ENCODE assay signal across 8 cellular contexts in genomic region chr10:52818019-52818418, GRCh38. TPM values are rescaled to one million over a fixed set of nuclear protein-coding genes. Genes with fewer than 3 reads are reported as not detected.
DNase-seq lines count a peak whose midpoint lies in the region; ATAC-seq and TF ChIP-seq lines count a peak whose summit lies in the region.

No MANE protein-coding gene starts in this region.

- no peak overlapping the region for H2BK5ac ChIP-seq in neuronal stem cell (ENCODE audit: low read length)

- no peaks in the 10 kb centered on the region for H3K27me3 ChIP-seq in neuronal stem cell (ENCODE audit: control insufficient read depth in 3 of 3, insufficient read depth in 3 of 3, low read depth in 1 of 3, low read length in 3 of 3)
- H3K27me3 ChIP-seq in testis, result no peaks in the 10 kb centered on the region

- H3K79me1 ChIP-seq in neuronal stem cell (ENCODE audit: low read depth, low read length), result no peaks in the 10 kb centered on the region

- intact Hi-C loops in testis (cut with DNase I; ENCODE audit: low total_unique reads), result no loop called here

- DNase-seq in DMS153 (lab: John Stamatoyannopoulos, UW) (peak; percentile 32), NCI-H460 (ENCODE audit: extremely low read depth, low read depth) (peak; percentile 43), dermis microvascular lymphatic vessel endothelial cell (ENCODE audit: low read depth in 2 of 2) (peak; percentile 12 to 43), neuronal stem cell (ENCODE audit: low spot score) (peak; percentile 46), testis (no peak), KG1 (lab: John Stamatoyannopoulos, UW) (no peak)

- no peak overlapping the region for H3K4me2 ChIP-seq in neuronal stem cell (ENCODE audit: insufficient read depth, low read length, poor library complexity, severe bottlenecking)

- no peak overlapping the region for H3K9ac ChIP-seq in neuronal stem cell (ENCODE audit: low read depth, low read length, poor library complexity)

- WGBS in neuronal stem cell (ENCODE audit: extremely low coverage in 2 of 2, insufficient read length in 2 of 2, insufficient replicate concordance in 1 of 2), 2 donors, result no CpG with 5 or more reads among the region's 3 CpGs
- 48 to 54% methylated on average over 3 of the region's 3 CpGs for WGBS in testis, 2 donors

- H3K18ac ChIP-seq in neuronal stem cell (ENCODE audit: low read length), result no peak overlapping the region

- no peak overlapping the region for H2BK15ac ChIP-seq in neuronal stem cell (ENCODE audit: low read length)

- H3K23ac ChIP-seq in neuronal stem cell (ENCODE audit: low read depth, low read length, poor library complexity), result no peak overlapping the region

- no peak overlapping the region for H3K14ac ChIP-seq in neuronal stem cell (ENCODE audit: low read length)

- no peaks in the 10 kb centered on the region for H3K4me1 ChIP-seq in neuronal stem cell (ENCODE audit: control insufficient read depth in 2 of 2, insufficient read depth in 1 of 2, low read depth in 1 of 2, low read length in 2 of 2)
- H3K4me1 ChIP-seq in testis, result no peaks in the 10 kb centered on the region

- no peak for TF ChIP-seq POLR2A in testis (IDR thresholded peaks at IDR 0.05)

- H3K4me3 ChIP-seq in neuronal stem cell (ENCODE audit: low read length in 2 of 2), result no peak overlapping the region
- H3K4me3 ChIP-seq in testis, result no peak overlapping the region

- no peak overlapping the region for H4K8ac ChIP-seq in neuronal stem cell (ENCODE audit: low read depth, low read length)

- H3K9me3 ChIP-seq in neuronal stem cell (replicated peaks in 1 of 2; ENCODE audit: control insufficient read depth in 2 of 2, insufficient read depth in 1 of 2, low read depth in 1 of 2, low read length in 2 of 2) (no peaks in the 10 kb centered on the region), testis (no peaks in the 10 kb centered on the region)

- no peak overlapping the region for H2BK12ac ChIP-seq in neuronal stem cell (ENCODE audit: low read length)

- H2AK5ac ChIP-seq in neuronal stem cell (ENCODE audit: low read depth, low read length), result no peak overlapping the region

- H2AFZ ChIP-seq in neuronal stem cell (ENCODE audit: low read length), result no peak overlapping the region

- no peaks in the 10 kb centered on the region for H3K36me3 ChIP-seq in neuronal stem cell (replicated peaks in 1 of 2; ENCODE audit: control insufficient read depth in 2 of 2, insufficient read depth in 2 of 2, low read length in 2 of 2)
- H3K36me3 ChIP-seq in testis (ENCODE audit: low read depth, missing control alignments), result no peaks in the 10 kb centered on the region

- TF ChIP-seq CTCF in testis (IDR thresholded peaks at IDR 0.05), result no peak

- ATAC-seq in GM19035 (IDR thresholded peaks at IDR 0.05; ENCODE audit: unreplicated experiment) (peak; percentile 91), HG03060 (IDR thresholded peaks at IDR 0.05; ENCODE audit: low read depth, unreplicated experiment) (peak; percentile 94)

- H3K27ac ChIP-seq in neuronal stem cell (replicated peaks; ENCODE audit: low read length) (no peak overlapping the region), testis (no peak overlapping the region)

- H2BK120ac ChIP-seq in neuronal stem cell (ENCODE audit: low read depth, low read length), result no peak overlapping the region

- no peak overlapping the region for H3K4ac ChIP-seq in neuronal stem cell (ENCODE audit: low read length)

- no peak overlapping the region for H4K91ac ChIP-seq in neuronal stem cell (ENCODE audit: low read depth, low read length, poor library complexity)

RNA-seq across cellular contexts. Expression of gene MBL2, which starts 45.4 kb away (rescaled TPM):
- total RNA-seq in NCI-H460 (2014; rRNA removed; shearing (Covaris generic)), result not detected in 2 replicates
- polyA plus RNA-seq in NCI-H460 (2014; cell fraction: nucleus; rRNA removed), result not detected in 2 replicates
- total RNA-seq in dermis microvascular lymphatic vessel endothelial cell, result not detected in 2 replicates
- polyA plus RNA-seq in neuronal stem cell (2013, experiment 1 of 2), result not detected
- not detected for polyA plus RNA-seq in neuronal stem cell (2013, experiment 2 of 2)
- total RNA-seq in testis, result under 1 TPM; 0.12 to 0.16 TPM
- 0.08 TPM for polyA plus RNA-seq in testis (ENCODE audit: insufficient read depth, low read depth, low replicate concordance)

Comparison
In these comparisons a context has a peak if more than half of its experiments do, and no peak if none do; other contexts are left out.
1. DNase-seq: peak in DMS153 (single experiment), NCI-H460 (single experiment), dermis microvascular lymphatic vessel endothelial cell (2 of 2) and neuronal stem cell (single experiment); none in testis (single experiment) and KG1 (single experiment).